Comparison of ENCODE assay signal across 18 cellular contexts in the genomic region with DNA sequence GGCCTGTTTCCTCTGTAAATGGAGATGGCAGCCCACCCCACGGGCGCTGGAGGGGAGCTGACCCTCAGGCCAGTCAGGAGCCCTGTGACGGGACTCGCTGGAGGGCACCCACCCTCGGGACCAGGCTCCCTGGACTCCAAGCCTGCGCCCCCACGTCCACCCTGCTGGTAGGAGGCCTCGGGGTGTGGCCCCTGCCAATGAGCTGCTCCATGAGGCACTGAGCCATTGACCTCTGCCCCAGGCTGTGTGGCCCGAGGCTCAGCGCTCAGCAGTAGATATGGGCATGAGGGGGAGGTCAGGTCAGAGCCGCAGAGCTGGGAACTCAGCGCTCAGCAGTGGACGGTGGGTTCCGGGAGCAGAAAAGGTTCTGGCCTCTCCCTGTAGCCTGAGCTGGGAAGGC.
"Had no signal": no experiment of that assay in that cellular context is flagged by ENCODE, and none has a peak within 500 bp of the region (broad histone marks: within the 10 kb centered on the region; RNA-seq: fewer than 3 reads in every experiment).

No MANE protein-coding gene starts in this region.

- H3K27me3 Mint-ChIP-seq: activated naive CD8-positive, alpha-beta T cell treated with anti-CD3 and anti-CD28 coated beads, Interleukin-2, amount 10 ng/mL, durations not matched to agents 7 days and 5 days had no signal

- H3K4me1 Mint-ChIP-seq: central memory CD8-positive, alpha-beta T cell had no signal

- H3K9me3 ChIP-seq: esophagus squamous epithelium, upper lobe of right lung had no signal

- ATAC-seq: activated CD4-positive, CD25-positive, alpha-beta regulatory T cell treated with anti-CD3 and anti-CD28 coated beads, Interleukin-2, amount 50 U/mL, for 24 hours; upper lobe of right lung had no signal

- H3K27me3 ChIP-seq: brain microvascular endothelial cell, hepatocyte, upper lobe of right lung had no signal

- H3K4me1 ChIP-seq: parathyroid adenoma had no signal

- H3K4me3 Mint-ChIP-seq: activated naive CD8-positive, alpha-beta T cell treated with anti-CD3 and anti-CD28 coated beads, Interleukin-2, amount 10 ng/mL, durations not matched to agents 7 days and 5 days; central memory CD8-positive, alpha-beta T cell had no signal

- H3K36me3 ChIP-seq: brain microvascular endothelial cell, esophagus squamous epithelium, upper lobe of right lung had no signal

- H3K36me3 Mint-ChIP-seq: activated naive CD8-positive, alpha-beta T cell treated with anti-CD3 and anti-CD28 coated beads, Interleukin-2, amount 10 ng/mL, durations not matched to agents 7 days and 5 days had no signal

- H3K9me3 Mint-ChIP-seq: activated naive CD8-positive, alpha-beta T cell treated with anti-CD3 and anti-CD28 coated beads, Interleukin-2, amount 10 ng/mL, durations not matched to agents 7 days and 5 days; central memory CD8-positive, alpha-beta T cell had no signal

- H3K4me3 ChIP-seq: esophagus squamous epithelium, hepatocyte, upper lobe of right lung had no signal

- H3K27ac Mint-ChIP-seq: activated naive CD8-positive, alpha-beta T cell treated with anti-CD3 and anti-CD28 coated beads, Interleukin-2, amount 10 ng/mL, durations not matched to agents 7 days and 5 days had no signal

- H3K27ac ChIP-seq: brain microvascular endothelial cell, esophagus squamous epithelium, hepatocyte, parathyroid adenoma, upper lobe of right lung had no signal

- DNase-seq: activated CD4-positive, alpha-beta T cell treated with anti-CD3 and anti-CD28 coated beads, Interleukin-2, amount 50 U/mL, for 1 hour; activated CD8-positive, alpha-beta memory T cell treated with anti-CD3 and anti-CD28 coated beads for 24 hours; activated naive CD4-positive, alpha-beta T cell; activated naive CD8-positive, alpha-beta T cell treated with anti-CD3 and anti-CD28 coated beads, Interleukin-2, amount 10 ng/mL, durations not matched to agents 7 days and 5 days; anterior cingulate cortex; brain microvascular endothelial cell; cortex of kidney; effector CD8-positive, alpha-beta T cell; esophagus squamous epithelium; stimulated activated CD4-positive, alpha-beta T cell treated with anti-CD3 and anti-CD28 coated beads, Interleukin-4, amount 100 ng/mL, for 4 hours; stimulated activated CD8-positive, alpha-beta memory T cell treated with anti-CD3 and anti-CD28 coated beads, Interleukin-4, amount 100 ng/mL, for 48 hours; stimulated activated naive CD4-positive, alpha-beta T cell treated with Interleukin-2 at 50 U/mL for 16 hours; SW 1271; upper lobe of right lung had no signal

- H3K9ac ChIP-seq: parathyroid adenoma had no signal
